8 cellular contexts compared by ENCODE assay signal in genomic region chr2:26068602-26069298, GRCh38. TPM values are rescaled to one million over a fixed set of nuclear protein-coding genes. Genes with fewer than 3 reads are reported as not detected.
A peak's percentile ranks its signal among the peaks of the same experiment; 100 is the strongest.
DNase-seq lines count a peak whose midpoint lies in the region; ATAC-seq and TF ChIP-seq lines count a peak whose summit lies in the region.

No MANE protein-coding gene starts in this region.

- peak overlapping the region; percentile 51 for H3K27ac ChIP-seq in OCI-LY7 (ENCODE audit: low read depth, low read length, poor library complexity, severe bottlenecking)
- H3K27ac ChIP-seq in left lung: peak overlapping the region; percentile 17 to 77

- H3K9me3 Mint-ChIP-seq in activated naive CD8-positive, alpha-beta T cell treated with anti-CD3 and anti-CD28 coated beads, Interleukin-2, amount 10 ng/mL, durations not matched to agents 7 days and 5 days: no peaks in the 10 kb centered on the region

- no peaks in the 10 kb centered on the region; the same call in 1 of the 2 replicates for H3K9me3 ChIP-seq in OCI-LY7 (ENCODE audit: low read length)
- H3K9me3 ChIP-seq in left lung: no peaks in the 10 kb centered on the region

- H3K4me2 ChIP-seq in OCI-LY7 (ENCODE audit: low read length): peak overlapping the region; percentile 58

- CTCF ChIA-PET in OCI-LY7 (lab: Charles Lee; ENCODE audit: unreplicated experiment): no interaction called here

- peaks cover 36% of the 10 kb centered on the region for H3K4me1 Mint-ChIP-seq in activated naive CD8-positive, alpha-beta T cell treated with anti-CD3 and anti-CD28 coated beads, Interleukin-2, amount 10 ng/mL, durations not matched to agents 7 days and 5 days

- peaks cover 98% of the 10 kb centered on the region for H3K79me2 ChIP-seq in OCI-LY7 (ENCODE audit: insufficient read depth, low read depth, low read length)

- H2AFZ ChIP-seq in OCI-LY7 (ENCODE audit: low read length): no peak overlapping the region

- H3K4me3 ChIP-seq in AG10803 (ENCODE audit: low read length) (no peak overlapping the region), OCI-LY7 (ENCODE audit: low read depth, low read length, poor library complexity, severe bottlenecking) (peak overlapping the region; percentile 39), left lung (no peak overlapping the region)

- peaks cover 22% of the 10 kb centered on the region for H4K20me1 ChIP-seq in OCI-LY7 (ENCODE audit: insufficient read depth, low read length)

- H3K27me3 Mint-ChIP-seq in activated naive CD8-positive, alpha-beta T cell treated with anti-CD3 and anti-CD28 coated beads, Interleukin-2, amount 10 ng/mL, durations not matched to agents 7 days and 5 days: no peaks in the 10 kb centered on the region

- H3K4me3 Mint-ChIP-seq in activated naive CD8-positive, alpha-beta T cell treated with anti-CD3 and anti-CD28 coated beads, Interleukin-2, amount 10 ng/mL, durations not matched to agents 7 days and 5 days: peak overlapping the region; percentile 60

- H3K9me2 ChIP-seq in OCI-LY7 (ENCODE audit: insufficient read depth, low read length): no peaks in the 10 kb centered on the region

- no TSS peak for BruUV-seq in OCI-LY7 (replicated peaks; lab: Mats Ljungman, UMichigan)

- DNase-seq in AG10803 (ENCODE audit: low read depth) (peak; percentile 82), OCI-LY7 (ENCODE audit: low spot score) (peak; percentile 45), left lung (no peak), superior temporal gyrus (ENCODE audit: extremely low spot score) (peak; percentile 44), NCI-H1105 (lab: John Stamatoyannopoulos, UW) (no peak)
- no peak for DNase-seq in activated naive CD8-positive, alpha-beta T cell treated with anti-CD3 and anti-CD28 coated beads, Interleukin-2, amount 10 ng/mL, durations not matched to agents 7 days and 5 days

- TF ChIP-seq CTCF in AG10803 (conservative IDR thresholded peaks at IDR 0.05; ENCODE audit: low read length) (no peak), OCI-LY7 (conservative IDR thresholded peaks at IDR 0.05; ENCODE audit: low read length) (no peak), left lung (IDR thresholded peaks at IDR 0.05) (no peak)

- H3K36me3 ChIP-seq in OCI-LY7 (ENCODE audit: insufficient read depth, low read length): peaks cover 27% of the 10 kb centered on the region
- peaks cover 0 to 7% of the 10 kb centered on the region in 2 donors for H3K36me3 ChIP-seq in left lung

- H3K4me1 ChIP-seq in OCI-LY7 (ENCODE audit: insufficient read depth, low read length, poor library complexity, severe bottlenecking) (peaks cover 28% of the 10 kb centered on the region), left lung (peaks cover 5 to 90% of the 10 kb centered on the region in 2 donors)

- ATAC-seq in GM18858 (IDR thresholded peaks at IDR 0.05; ENCODE audit: unreplicated experiment) (peak; percentile 68), HG02981 (IDR thresholded peaks at IDR 0.05; ENCODE audit: unreplicated experiment) (peak; percentile 78), left lung (peak; percentile 79)
- peak; percentile 89 for ATAC-seq in activated naive CD8-positive, alpha-beta T cell treated with anti-CD3 and anti-CD28 coated beads, Interleukin-2, amount 10 ng/mL, durations not matched to agents 7 days and 5 days (ENCODE audit: low read depth)

- intact Hi-C loops in OCI-LY7 (cut with micrococcal nuclease; ENCODE audit: unreplicated experiment) (no loop called here), left lung (cut with DNase I) (no loop called here)

- H3K27ac Mint-ChIP-seq in activated naive CD8-positive, alpha-beta T cell treated with anti-CD3 and anti-CD28 coated beads, Interleukin-2, amount 10 ng/mL, durations not matched to agents 7 days and 5 days: peak overlapping the region; percentile 79

- peaks cover 16% of the 10 kb centered on the region for H3K36me3 Mint-ChIP-seq in activated naive CD8-positive, alpha-beta T cell treated with anti-CD3 and anti-CD28 coated beads, Interleukin-2, amount 10 ng/mL, durations not matched to agents 7 days and 5 days

- POLR2A ChIA-PET in OCI-LY7 (lab: Charles Lee): interaction anchor here (0.5 to 2.2 kb wide), 7 partner anchors 9 to 1479 kb away, joined by 3 to 8 read pairs (median 4); no protein-coding TSS in a partner anchor
- POLR2A ChIA-PET in activated naive CD8-positive, alpha-beta T cell treated with anti-CD3 and anti-CD28 coated beads, Interleukin-2, amount 10 ng/mL, durations not matched to agents 7 days and 5 days (lab: Charles Lee): interaction anchor here (0.7 to 2.4 kb wide), 3 partner anchors 10 to 87 kb away, joined by 3 to 18 read pairs (median 3); partner anchors contain the start of genes KIF3C and RAB10

- no peaks in the 10 kb centered on the region for H3K27me3 ChIP-seq in left lung

RNA-seq across cellular contexts. Expression of gene RAB10, which starts 34.9 kb away (rescaled TPM):
- 58.3 and 109 TPM in 2 replicates for total RNA-seq in OCI-LY7 (2014; rRNA removed; shearing (Covaris generic))
- total RNA-seq in OCI-LY7 (2022) (83.9 and 96.7 TPM in 2 replicates), left lung (100 to 1,000 TPM; 114 to 175 TPM)
- 10 to 100 TPM; 88.0 to 89.7 TPM for total RNA-seq in activated naive CD8-positive, alpha-beta T cell treated with anti-CD3 and anti-CD28 coated beads, Interleukin-2, amount 10 ng/mL, durations not matched to agents 7 days and 5 days

Comparison
In these comparisons a context has a peak if more than half of its experiments do, and no peak if none do; other contexts are left out.
1. DNase-seq: peak in AG10803 (single experiment), OCI-LY7 (single experiment) and superior temporal gyrus (single experiment); none in activated naive CD8-positive, alpha-beta T cell treated with anti-CD3 and anti-CD28 coated beads, Interleukin-2, amount 10 ng/mL, durations not matched to agents 7 days and 5 days (single experiment), left lung (0 of 2) and NCI-H1105 (single experiment).
2. Peak in every context shown above with its lines, with median percentiles within 50 percentile points of each other: ATAC-seq.